ENCODE assay signal across 1 cellular context in the genomic region with DNA sequence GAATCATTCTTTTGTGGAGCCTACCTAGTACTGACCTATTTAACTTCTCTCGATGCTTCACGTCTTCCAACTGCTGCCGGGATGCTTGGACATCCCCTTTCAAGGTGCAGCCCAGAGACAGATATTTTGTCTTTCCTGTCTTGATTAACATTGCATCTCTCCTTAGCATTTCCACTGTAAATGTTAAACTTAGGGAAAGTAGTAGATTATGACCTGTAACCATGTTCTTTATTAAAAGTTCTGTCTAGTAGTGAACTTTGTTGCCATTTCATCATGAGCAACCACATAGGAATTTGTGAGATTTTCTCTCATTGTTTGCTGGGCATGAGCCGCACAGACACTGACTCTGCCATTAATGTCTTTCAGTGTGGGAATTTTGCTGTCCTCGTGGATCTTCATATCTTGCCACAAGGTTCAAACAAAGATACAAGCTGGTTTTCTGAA.
TF ChIP-seq lines count a peak whose summit lies in the region.

No MANE protein-coding gene starts in this region.

TF ChIP-seq in HepG2, 621 proteins besides CTCF, POLR2A, EP300 and RAD21 (continued from another document and continues in another):
- TF ChIP-seq RFX5 (IDR thresholded peaks at IDR 0.05; ENCODE audit: low read depth, low read length) = no peak
- no peak for TF ChIP-seq GATAD1 (CRISPR knock-in tag; IDR thresholded peaks at IDR 0.05)
- TF ChIP-seq ZNF335 (CRISPR knock-in tag; IDR thresholded peaks at IDR 0.05) = 0 out of 2 replicates have a peak, but pooled peaks have one; percentile 40
- TF ChIP-seq XRCC5 (optimal IDR thresholded peaks at IDR 0.05; ENCODE audit: low read length) = no peak
- no peak for TF ChIP-seq RXRA (CRISPR knock-in tag; IDR thresholded peaks at IDR 0.05)
- no peak for TF ChIP-seq ZNF329 (CRISPR knock-in tag; IDR thresholded peaks at IDR 0.05; ENCODE audit: low read depth)
- no peak for TF ChIP-seq MATR3 (CRISPR knock-in tag; IDR thresholded peaks at IDR 0.05)
- TF ChIP-seq, protein P1, sequence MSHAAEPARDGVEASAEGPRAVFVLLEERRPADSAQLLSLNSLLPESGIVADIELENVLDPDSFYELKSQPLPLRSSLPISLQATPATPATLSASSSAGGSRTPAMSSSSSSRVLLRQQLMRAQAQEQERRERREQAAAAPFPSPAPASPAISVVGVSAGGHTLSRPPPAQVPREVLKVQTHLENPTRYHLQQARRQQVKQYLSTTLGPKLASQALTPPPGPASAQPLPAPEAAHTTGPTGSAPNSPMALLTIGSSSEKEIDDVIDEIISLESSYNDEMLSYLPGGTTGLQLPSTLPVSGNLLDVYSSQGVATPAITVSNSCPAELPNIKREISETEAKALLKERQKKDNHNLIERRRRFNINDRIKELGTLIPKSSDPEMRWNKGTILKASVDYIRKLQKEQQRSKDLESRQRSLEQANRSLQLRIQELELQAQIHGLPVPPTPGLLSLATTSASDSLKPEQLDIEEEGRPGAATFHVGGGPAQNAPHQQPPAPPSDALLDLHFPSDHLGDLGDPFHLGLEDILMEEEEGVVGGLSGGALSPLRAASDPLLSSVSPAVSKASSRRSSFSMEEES (CRISPR knock-in tag; IDR thresholded peaks at IDR 0.05) = peak; percentile 28; the same call in 1 of the 2 replicates
- TF ChIP-seq, protein P2, sequence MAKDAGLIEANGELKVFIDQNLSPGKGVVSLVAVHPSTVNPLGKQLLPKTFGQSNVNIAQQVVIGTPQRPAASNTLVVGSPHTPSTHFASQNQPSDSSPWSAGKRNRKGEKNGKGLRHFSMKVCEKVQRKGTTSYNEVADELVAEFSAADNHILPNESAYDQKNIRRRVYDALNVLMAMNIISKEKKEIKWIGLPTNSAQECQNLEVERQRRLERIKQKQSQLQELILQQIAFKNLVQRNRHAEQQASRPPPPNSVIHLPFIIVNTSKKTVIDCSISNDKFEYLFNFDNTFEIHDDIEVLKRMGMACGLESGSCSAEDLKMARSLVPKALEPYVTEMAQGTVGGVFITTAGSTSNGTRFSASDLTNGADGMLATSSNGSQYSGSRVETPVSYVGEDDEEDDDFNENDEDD (CRISPR knock-in tag; IDR thresholded peaks at IDR 0.05; ENCODE audit: borderline replicate concordance) = peak; percentile 48; the same call in 1 of the 2 replicates
- TF ChIP-seq ZNF496 (CRISPR knock-in tag; IDR thresholded peaks at IDR 0.05; ENCODE audit: insufficient replicate concordance) = no peak
- TF ChIP-seq, protein P3, sequence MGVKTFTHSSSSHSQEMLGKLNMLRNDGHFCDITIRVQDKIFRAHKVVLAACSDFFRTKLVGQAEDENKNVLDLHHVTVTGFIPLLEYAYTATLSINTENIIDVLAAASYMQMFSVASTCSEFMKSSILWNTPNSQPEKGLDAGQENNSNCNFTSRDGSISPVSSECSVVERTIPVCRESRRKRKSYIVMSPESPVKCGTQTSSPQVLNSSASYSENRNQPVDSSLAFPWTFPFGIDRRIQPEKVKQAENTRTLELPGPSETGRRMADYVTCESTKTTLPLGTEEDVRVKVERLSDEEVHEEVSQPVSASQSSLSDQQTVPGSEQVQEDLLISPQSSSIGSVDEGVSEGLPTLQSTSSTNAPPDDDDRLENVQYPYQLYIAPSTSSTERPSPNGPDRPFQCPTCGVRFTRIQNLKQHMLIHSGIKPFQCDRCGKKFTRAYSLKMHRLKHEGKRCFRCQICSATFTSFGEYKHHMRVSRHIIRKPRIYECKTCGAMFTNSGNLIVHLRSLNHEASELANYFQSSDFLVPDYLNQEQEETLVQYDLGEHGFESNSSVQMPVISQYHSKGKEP (CRISPR knock-in tag; IDR thresholded peaks at IDR 0.05) = no peak
- no peak for TF ChIP-seq NKX3-1 (CRISPR knock-in tag; IDR thresholded peaks at IDR 0.05)
- no peak for TF ChIP-seq ATRX (CRISPR knock-in tag; IDR thresholded peaks at IDR 0.05; ENCODE audit: borderline replicate concordance)
- TF ChIP-seq, protein P4, sequence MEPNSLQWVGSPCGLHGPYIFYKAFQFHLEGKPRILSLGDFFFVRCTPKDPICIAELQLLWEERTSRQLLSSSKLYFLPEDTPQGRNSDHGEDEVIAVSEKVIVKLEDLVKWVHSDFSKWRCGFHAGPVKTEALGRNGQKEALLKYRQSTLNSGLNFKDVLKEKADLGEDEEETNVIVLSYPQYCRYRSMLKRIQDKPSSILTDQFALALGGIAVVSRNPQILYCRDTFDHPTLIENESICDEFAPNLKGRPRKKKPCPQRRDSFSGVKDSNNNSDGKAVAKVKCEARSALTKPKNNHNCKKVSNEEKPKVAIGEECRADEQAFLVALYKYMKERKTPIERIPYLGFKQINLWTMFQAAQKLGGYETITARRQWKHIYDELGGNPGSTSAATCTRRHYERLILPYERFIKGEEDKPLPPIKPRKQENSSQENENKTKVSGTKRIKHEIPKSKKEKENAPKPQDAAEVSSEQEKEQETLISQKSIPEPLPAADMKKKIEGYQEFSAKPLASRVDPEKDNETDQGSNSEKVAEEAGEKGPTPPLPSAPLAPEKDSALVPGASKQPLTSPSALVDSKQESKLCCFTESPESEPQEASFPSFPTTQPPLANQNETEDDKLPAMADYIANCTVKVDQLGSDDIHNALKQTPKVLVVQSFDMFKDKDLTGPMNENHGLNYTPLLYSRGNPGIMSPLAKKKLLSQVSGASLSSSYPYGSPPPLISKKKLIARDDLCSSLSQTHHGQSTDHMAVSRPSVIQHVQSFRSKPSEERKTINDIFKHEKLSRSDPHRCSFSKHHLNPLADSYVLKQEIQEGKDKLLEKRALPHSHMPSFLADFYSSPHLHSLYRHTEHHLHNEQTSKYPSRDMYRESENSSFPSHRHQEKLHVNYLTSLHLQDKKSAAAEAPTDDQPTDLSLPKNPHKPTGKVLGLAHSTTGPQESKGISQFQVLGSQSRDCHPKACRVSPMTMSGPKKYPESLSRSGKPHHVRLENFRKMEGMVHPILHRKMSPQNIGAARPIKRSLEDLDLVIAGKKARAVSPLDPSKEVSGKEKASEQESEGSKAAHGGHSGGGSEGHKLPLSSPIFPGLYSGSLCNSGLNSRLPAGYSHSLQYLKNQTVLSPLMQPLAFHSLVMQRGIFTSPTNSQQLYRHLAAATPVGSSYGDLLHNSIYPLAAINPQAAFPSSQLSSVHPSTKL (CRISPR knock-in tag; IDR thresholded peaks at IDR 0.05) = peak; percentile 90
- peak; percentile 84 for TF ChIP-seq ZNF644 (CRISPR knock-in tag; IDR thresholded peaks at IDR 0.05; ENCODE audit: low read depth)
- TF ChIP-seq, protein P5, sequence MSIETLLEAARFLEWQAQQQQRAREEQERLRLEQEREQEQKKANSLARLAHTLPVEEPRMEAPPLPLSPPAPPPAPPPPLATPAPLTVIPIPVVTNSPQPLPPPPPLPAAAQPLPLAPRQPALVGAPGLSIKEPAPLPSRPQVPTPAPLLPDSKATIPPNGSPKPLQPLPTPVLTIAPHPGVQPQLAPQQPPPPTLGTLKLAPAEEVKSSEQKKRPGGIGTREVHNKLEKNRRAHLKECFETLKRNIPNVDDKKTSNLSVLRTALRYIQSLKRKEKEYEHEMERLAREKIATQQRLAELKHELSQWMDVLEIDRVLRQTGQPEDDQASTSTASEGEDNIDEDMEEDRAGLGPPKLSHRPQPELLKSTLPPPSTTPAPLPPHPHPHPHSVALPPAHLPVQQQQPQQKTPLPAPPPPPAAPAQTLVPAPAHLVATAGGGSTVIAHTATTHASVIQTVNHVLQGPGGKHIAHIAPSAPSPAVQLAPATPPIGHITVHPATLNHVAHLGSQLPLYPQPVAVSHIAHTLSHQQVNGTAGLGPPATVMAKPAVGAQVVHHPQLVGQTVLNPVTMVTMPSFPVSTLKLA (IDR thresholded peaks at IDR 0.05) = no peak
- no peak for TF ChIP-seq CHCHD3 (CRISPR knock-in tag; IDR thresholded peaks at IDR 0.05)
- TF ChIP-seq NR2F6 (IDR thresholded peaks at IDR 0.05) = no peak; the same call in 1 of the 2 replicates
- TF ChIP-seq NR2F6 (CRISPR knock-in tag; IDR thresholded peaks at IDR 0.05) = 0 out of 2 replicates have a peak, but pooled peaks have one; percentile 34
- TF ChIP-seq, protein P6, sequence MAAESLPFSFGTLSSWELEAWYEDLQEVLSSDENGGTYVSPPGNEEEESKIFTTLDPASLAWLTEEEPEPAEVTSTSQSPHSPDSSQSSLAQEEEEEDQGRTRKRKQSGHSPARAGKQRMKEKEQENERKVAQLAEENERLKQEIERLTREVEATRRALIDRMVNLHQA (CRISPR knock-in tag; IDR thresholded peaks at IDR 0.05) = no peak
- TF ChIP-seq, protein P7, sequence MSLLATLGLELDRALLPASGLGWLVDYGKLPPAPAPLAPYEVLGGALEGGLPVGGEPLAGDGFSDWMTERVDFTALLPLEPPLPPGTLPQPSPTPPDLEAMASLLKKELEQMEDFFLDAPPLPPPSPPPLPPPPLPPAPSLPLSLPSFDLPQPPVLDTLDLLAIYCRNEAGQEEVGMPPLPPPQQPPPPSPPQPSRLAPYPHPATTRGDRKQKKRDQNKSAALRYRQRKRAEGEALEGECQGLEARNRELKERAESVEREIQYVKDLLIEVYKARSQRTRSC (CRISPR knock-in tag; IDR thresholded peaks at IDR 0.05; ENCODE audit: low read depth) = no peak
- TF ChIP-seq, protein P8, sequence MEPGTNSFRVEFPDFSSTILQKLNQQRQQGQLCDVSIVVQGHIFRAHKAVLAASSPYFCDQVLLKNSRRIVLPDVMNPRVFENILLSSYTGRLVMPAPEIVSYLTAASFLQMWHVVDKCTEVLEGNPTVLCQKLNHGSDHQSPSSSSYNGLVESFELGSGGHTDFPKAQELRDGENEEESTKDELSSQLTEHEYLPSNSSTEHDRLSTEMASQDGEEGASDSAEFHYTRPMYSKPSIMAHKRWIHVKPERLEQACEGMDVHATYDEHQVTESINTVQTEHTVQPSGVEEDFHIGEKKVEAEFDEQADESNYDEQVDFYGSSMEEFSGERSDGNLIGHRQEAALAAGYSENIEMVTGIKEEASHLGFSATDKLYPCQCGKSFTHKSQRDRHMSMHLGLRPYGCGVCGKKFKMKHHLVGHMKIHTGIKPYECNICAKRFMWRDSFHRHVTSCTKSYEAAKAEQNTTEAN (CRISPR knock-in tag; conservative IDR thresholded peaks at IDR 0.05) = peak; percentile 62; the same call in 1 of the 2 replicates
- no peak for TF ChIP-seq ZNF737 (CRISPR knock-in tag; IDR thresholded peaks at IDR 0.05; ENCODE audit: borderline replicate concordance)
- TF ChIP-seq CBX2 (IDR thresholded peaks at IDR 0.05; ENCODE audit: low read depth, low read length) = no peak
- TF ChIP-seq CBX2 (CRISPR knock-in tag; IDR thresholded peaks at IDR 0.05; ENCODE audit: low read depth) = no peak
- TF ChIP-seq, protein P9, sequence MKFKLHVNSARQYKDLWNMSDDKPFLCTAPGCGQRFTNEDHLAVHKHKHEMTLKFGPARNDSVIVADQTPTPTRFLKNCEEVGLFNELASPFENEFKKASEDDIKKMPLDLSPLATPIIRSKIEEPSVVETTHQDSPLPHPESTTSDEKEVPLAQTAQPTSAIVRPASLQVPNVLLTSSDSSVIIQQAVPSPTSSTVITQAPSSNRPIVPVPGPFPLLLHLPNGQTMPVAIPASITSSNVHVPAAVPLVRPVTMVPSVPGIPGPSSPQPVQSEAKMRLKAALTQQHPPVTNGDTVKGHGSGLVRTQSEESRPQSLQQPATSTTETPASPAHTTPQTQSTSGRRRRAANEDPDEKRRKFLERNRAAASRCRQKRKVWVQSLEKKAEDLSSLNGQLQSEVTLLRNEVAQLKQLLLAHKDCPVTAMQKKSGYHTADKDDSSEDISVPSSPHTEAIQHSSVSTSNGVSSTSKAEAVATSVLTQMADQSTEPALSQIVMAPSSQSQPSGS (CRISPR knock-in tag; IDR thresholded peaks at IDR 0.05) = no peak
- TF ChIP-seq PHF8 (CRISPR knock-in tag; IDR thresholded peaks at IDR 0.05) = no peak
- no peak for TF ChIP-seq SMARCC2 (IDR thresholded peaks at IDR 0.05)
- no peak for TF ChIP-seq TARDBP (CRISPR knock-in tag; IDR thresholded peaks at IDR 0.05)
- no peak for TF ChIP-seq FOXK2 (IDR thresholded peaks at IDR 0.05)
- no peak for TF ChIP-seq ZNF562 (CRISPR knock-in tag; IDR thresholded peaks at IDR 0.05; ENCODE audit: borderline replicate concordance)
- no peak for TF ChIP-seq SIX4 (CRISPR knock-in tag; IDR thresholded peaks at IDR 0.05)
- TF ChIP-seq, protein P10, sequence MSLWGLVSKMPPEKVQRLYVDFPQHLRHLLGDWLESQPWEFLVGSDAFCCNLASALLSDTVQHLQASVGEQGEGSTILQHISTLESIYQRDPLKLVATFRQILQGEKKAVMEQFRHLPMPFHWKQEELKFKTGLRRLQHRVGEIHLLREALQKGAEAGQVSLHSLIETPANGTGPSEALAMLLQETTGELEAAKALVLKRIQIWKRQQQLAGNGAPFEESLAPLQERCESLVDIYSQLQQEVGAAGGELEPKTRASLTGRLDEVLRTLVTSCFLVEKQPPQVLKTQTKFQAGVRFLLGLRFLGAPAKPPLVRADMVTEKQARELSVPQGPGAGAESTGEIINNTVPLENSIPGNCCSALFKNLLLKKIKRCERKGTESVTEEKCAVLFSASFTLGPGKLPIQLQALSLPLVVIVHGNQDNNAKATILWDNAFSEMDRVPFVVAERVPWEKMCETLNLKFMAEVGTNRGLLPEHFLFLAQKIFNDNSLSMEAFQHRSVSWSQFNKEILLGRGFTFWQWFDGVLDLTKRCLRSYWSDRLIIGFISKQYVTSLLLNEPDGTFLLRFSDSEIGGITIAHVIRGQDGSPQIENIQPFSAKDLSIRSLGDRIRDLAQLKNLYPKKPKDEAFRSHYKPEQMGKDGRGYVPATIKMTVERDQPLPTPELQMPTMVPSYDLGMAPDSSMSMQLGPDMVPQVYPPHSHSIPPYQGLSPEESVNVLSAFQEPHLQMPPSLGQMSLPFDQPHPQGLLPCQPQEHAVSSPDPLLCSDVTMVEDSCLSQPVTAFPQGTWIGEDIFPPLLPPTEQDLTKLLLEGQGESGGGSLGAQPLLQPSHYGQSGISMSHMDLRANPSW (CRISPR knock-in tag; IDR thresholded peaks at IDR 0.05; ENCODE audit: borderline replicate concordance) = no peak
- TF ChIP-seq PRMT3 (CRISPR knock-in tag; IDR thresholded peaks at IDR 0.05; ENCODE audit: borderline replicate concordance, low read depth) = no peak
- TF ChIP-seq YEATS2 (CRISPR knock-in tag; IDR thresholded peaks at IDR 0.05; ENCODE audit: borderline replicate concordance) = 0 out of 2 replicates have a peak, but pooled peaks have one; percentile 35
- peak; percentile 26; the same call in 1 of the 2 replicates for TF ChIP-seq SP5 (CRISPR knock-in tag; IDR thresholded peaks at IDR 0.05; ENCODE audit: borderline replicate concordance, low read depth)
- TF ChIP-seq ZNF468 (CRISPR knock-in tag; IDR thresholded peaks at IDR 0.05) = no peak
- TF ChIP-seq ZNF782 (CRISPR knock-in tag; IDR thresholded peaks at IDR 0.05; ENCODE audit: borderline replicate concordance) = no peak
- TF ChIP-seq, protein P11, sequence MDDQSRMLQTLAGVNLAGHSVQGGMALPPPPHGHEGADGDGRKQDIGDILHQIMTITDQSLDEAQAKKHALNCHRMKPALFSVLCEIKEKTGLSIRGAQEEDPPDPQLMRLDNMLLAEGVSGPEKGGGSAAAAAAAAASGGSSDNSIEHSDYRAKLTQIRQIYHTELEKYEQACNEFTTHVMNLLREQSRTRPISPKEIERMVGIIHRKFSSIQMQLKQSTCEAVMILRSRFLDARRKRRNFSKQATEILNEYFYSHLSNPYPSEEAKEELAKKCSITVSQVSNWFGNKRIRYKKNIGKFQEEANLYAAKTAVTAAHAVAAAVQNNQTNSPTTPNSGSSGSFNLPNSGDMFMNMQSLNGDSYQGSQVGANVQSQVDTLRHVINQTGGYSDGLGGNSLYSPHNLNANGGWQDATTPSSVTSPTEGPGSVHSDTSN (CRISPR knock-in tag; IDR thresholded peaks at IDR 0.05; ENCODE audit: borderline replicate concordance) = no peak
- no peak for TF ChIP-seq MTF1 (CRISPR knock-in tag; IDR thresholded peaks at IDR 0.05)
- TF ChIP-seq CEBPB (IDR thresholded peaks at IDR 0.05; ENCODE audit: borderline replicate concordance, low read depth, low read length) = no peak
- TF ChIP-seq SRSF9 (IDR thresholded peaks at IDR 0.05; ENCODE audit: borderline replicate concordance, insufficient read depth, low read depth, low read length, poor library complexity, severe bottlenecking) = no peak
